28 cellular contexts compared by ENCODE assay signal in the genomic region with DNA sequence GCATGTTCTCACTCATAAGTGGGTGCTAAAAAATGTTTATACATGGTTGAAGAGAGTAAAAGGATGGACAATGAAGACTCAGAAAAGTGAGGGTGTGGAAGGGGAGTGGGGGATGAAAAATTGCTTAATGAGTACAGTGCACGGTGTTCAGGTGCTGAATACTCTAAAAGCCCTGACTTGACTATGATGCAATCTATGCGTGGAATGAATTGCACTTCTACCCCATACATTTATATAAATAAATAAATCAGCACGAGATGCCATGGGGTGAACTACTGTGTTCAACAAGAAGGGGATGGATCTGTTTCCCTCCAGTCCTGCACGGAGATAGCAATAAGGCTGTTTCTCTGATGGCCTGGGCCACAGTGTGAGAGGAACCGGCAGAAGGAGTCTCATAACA.
"Had no signal": no experiment of that assay in that cellular context is flagged by ENCODE, and none has a peak within 500 bp of the region (broad histone marks: within the 10 kb centered on the region; RNA-seq: fewer than 3 reads in every experiment).

No MANE protein-coding gene starts in this region.

- DNase-seq: activated B cell treated with CpG ODN at 0.5 μM for 24 hours; activated CD4-positive, alpha-beta T cell treated with anti-CD3 and anti-CD28 coated beads for 48 hours; activated CD4-positive, alpha-beta T cell treated with anti-CD3 and anti-CD28 coated beads, Interleukin-2, amount 50 U/mL, for 1 hour; activated CD4-positive, alpha-beta T cell treated with anti-CD3 and anti-CD28 coated beads, Interleukin-2, amount 50 U/mL, for 48 hours; activated CD8-positive, alpha-beta memory T cell treated with anti-CD3 and anti-CD28 coated beads for 24 hours; activated CD8-positive, alpha-beta T cell treated with anti-CD3 and anti-CD28 coated beads for 36 hours; activated effector memory CD4-positive, alpha-beta T cell treated with anti-CD3 and anti-CD28 coated beads, Interleukin-2, amount 50 U/mL, for 16 hours; activated naive CD4-positive, alpha-beta T cell treated with anti-CD3 and anti-CD28 coated beads, Interleukin-2, amount 10 ng/mL, durations not matched to agents 7 days and 5 days; activated naive CD8-positive, alpha-beta T cell treated with anti-CD3 and anti-CD28 coated beads, Interleukin-2, amount 10 ng/mL, durations not matched to agents 7 days and 5 days; activated T-cell treated with anti-CD3 and anti-CD28 coated beads, Interleukin-2, amount 50 U/mL, for 4 hours; central memory CD4-positive, alpha-beta T cell; cerebellar nuclear complex; colonic mucosa; effector memory CD4-positive, alpha-beta T cell; endodermal cell; foreskin fibroblast; SW 1271; T-cell; T1000; WERI-Rb-1 had no signal

- ATAC-seq: activated CD4-positive, CD25-positive, alpha-beta regulatory T cell treated with anti-CD3 and anti-CD28 coated beads, Interleukin-2, amount 50 U/mL, for 24 hours; activated CD8-positive, alpha-beta T cell treated with anti-CD3 and anti-CD28 coated beads for 36 hours; activated naive CD4-positive, alpha-beta T cell treated with anti-CD3 and anti-CD28 coated beads, Interleukin-2, amount 50 U/mL, for 72 hours; activated T-cell treated with anti-CD3 and anti-CD28 coated beads, Interleukin-2, amount 50 U/mL, for 4 hours; activated T-helper 17 cell treated with anti-CD3 and anti-CD28 coated beads, Interleukin-2, amount 50 U/mL, for 72 hours; esophagus mucosa; T-cell had no signal

- H3K27ac ChIP-seq: ascending aorta, breast epithelium, cardiac muscle cell, colonic mucosa, WERI-Rb-1 had no signal

- H3K4me3 ChIP-seq: ascending aorta, breast epithelium, cardiac muscle cell, colonic mucosa had no signal

- H3K4me1 ChIP-seq: breast epithelium, colonic mucosa had no signal

- H3K9me3 ChIP-seq: ascending aorta, breast epithelium, colonic mucosa had no signal

- H3K27me3 ChIP-seq: ascending aorta, breast epithelium, cardiac muscle cell, colonic mucosa had no signal

- FAIRE-seq: frontal cortex had no signal

- H3K36me3 ChIP-seq: ascending aorta, breast epithelium, cardiac muscle cell, colonic mucosa, WERI-Rb-1 had no signal
